27 cellular contexts compared by ENCODE assay signal in genomic region chr5:125310749-125311148, GRCh38.
A peak's percentile ranks its signal among the peaks of the same experiment; 100 is the strongest.
DNase-seq lines count a peak whose midpoint lies in the region; TF ChIP-seq lines count a peak whose summit lies in the region.
"Had no signal": no experiment of that assay in that cellular context is flagged by ENCODE, and none has a peak within 500 bp of the region (broad histone marks: within the 10 kb centered on the region; RNA-seq: fewer than 3 reads in every experiment).

No MANE protein-coding gene starts in this region.

- no peak for TF ChIP-seq POLR2A in uterus (IDR thresholded peaks at IDR 0.05)
- TF ChIP-seq POLR2A in prostate gland (IDR thresholded peaks at IDR 0.05): no peak

- H3K4me1 ChIP-seq in uterus: no peaks in the 10 kb centered on the region
- no peaks in the 10 kb centered on the region for H3K4me1 ChIP-seq in prostate gland (replicated peaks)
- H3K4me1 ChIP-seq in ascending aorta: no peaks in the 10 kb centered on the region
- H3K4me1 ChIP-seq: Caco-2, colonic mucosa, upper lobe of right lung had no signal

- no peak for TF ChIP-seq CTCF in uterus (IDR thresholded peaks at IDR 0.05)
- no peak for TF ChIP-seq CTCF in prostate gland (IDR thresholded peaks at IDR 0.05)
- no peak for TF ChIP-seq CTCF in ascending aorta (IDR thresholded peaks at IDR 0.05)

- peaks cover 0 to 3% of the 10 kb centered on the region in 2 donors for H3K9me3 ChIP-seq in uterus
- no peaks in the 10 kb centered on the region for H3K9me3 ChIP-seq in prostate gland
- no peaks in the 10 kb centered on the region for H3K9me3 ChIP-seq in ascending aorta
- H3K9me3 ChIP-seq: colonic mucosa, upper lobe of right lung had no signal

- H3K4me3 ChIP-seq in uterus (no peak overlapping the region), prostate gland (no peak overlapping the region), ascending aorta (no peak overlapping the region)
- H3K4me3 ChIP-seq: colonic mucosa, smooth muscle cell, upper lobe of right lung had no signal

- H3K27ac ChIP-seq in epithelial cell of prostate: peak overlapping the region; percentile 57
- H3K27ac ChIP-seq in uterus: no peak overlapping the region
- no peak overlapping the region for H3K27ac ChIP-seq in prostate gland
- H3K27ac ChIP-seq in ascending aorta: no peak overlapping the region
- H3K27ac ChIP-seq: colonic mucosa, upper lobe of right lung had no signal

- H3K36me3 ChIP-seq in uterus: no peaks in the 10 kb centered on the region
- H3K36me3 ChIP-seq in prostate gland: no peaks in the 10 kb centered on the region
- H3K36me3 ChIP-seq in ascending aorta: no peaks in the 10 kb centered on the region
- H3K36me3 ChIP-seq: colonic mucosa, upper lobe of right lung had no signal

- intact Hi-C loops in uterus (cut with DNase I; ENCODE audit: low total_unique reads) (no loop called here), prostate gland (cut with DNase I) (no loop called here), ascending aorta (cut with DNase I) (no loop called here)

- H3K27me3 ChIP-seq in uterus (no peaks in the 10 kb centered on the region), prostate gland (replicated peaks; ENCODE audit: insufficient read depth) (no peaks in the 10 kb centered on the region), ascending aorta (no peaks in the 10 kb centered on the region)
- H3K27me3 ChIP-seq: colonic mucosa, upper lobe of right lung had no signal

- peak; percentile 71 for DNase-seq in H4 (ENCODE audit: low spot score)
- DNase-seq in RPMI7951 (ENCODE audit: low read depth): peak; percentile 15
- peak; percentile 82 for DNase-seq in epithelial cell of prostate (ENCODE audit: low read depth, low spot score)
- peak; percentile 74 for DNase-seq in kidney tubule cell (ENCODE audit: low spot score)
- no peak for DNase-seq in uterus
- no peak for DNase-seq in prostate gland (ENCODE audit: low spot score)
- no peak for DNase-seq in ascending aorta (ENCODE audit: low spot score in 2 of 2)
- DNase-seq: activated B cell treated with CpG ODN at 0.5 μM for 24 hours; activated CD4-positive, alpha-beta T cell treated with anti-CD3 and anti-CD28 coated beads, Interleukin-2, amount 50 U/mL, for 48 hours; activated effector memory CD4-positive, alpha-beta T cell treated with anti-CD3 and anti-CD28 coated beads, Interleukin-2, amount 50 U/mL, for 16 hours; C1 segment of cervical spinal cord; Caco-2; colonic mucosa; effector memory CD8-positive, alpha-beta T cell; H7; head of caudate nucleus; Karpas-422; naive B cell; NCI-H1105; NCI-H2029; NCI-H2227 treated with DMSO at 0.1 percent for 48 hours; NCI-H82; retina; Right ventricle myocardium superior; substantia nigra; upper lobe of right lung had no signal

Comparison
In these comparisons a context has a peak if more than half of its experiments do, and no peak if none do; other contexts are left out.
1. DNase-seq: peak in H4 (single experiment), RPMI7951 (single experiment), epithelial cell of prostate (single experiment) and kidney tubule cell (single experiment); none in uterus (0 of 2), prostate gland (single experiment) and ascending aorta (0 of 2).